17 cellular contexts compared by ENCODE assay signal in the genomic region with DNA sequence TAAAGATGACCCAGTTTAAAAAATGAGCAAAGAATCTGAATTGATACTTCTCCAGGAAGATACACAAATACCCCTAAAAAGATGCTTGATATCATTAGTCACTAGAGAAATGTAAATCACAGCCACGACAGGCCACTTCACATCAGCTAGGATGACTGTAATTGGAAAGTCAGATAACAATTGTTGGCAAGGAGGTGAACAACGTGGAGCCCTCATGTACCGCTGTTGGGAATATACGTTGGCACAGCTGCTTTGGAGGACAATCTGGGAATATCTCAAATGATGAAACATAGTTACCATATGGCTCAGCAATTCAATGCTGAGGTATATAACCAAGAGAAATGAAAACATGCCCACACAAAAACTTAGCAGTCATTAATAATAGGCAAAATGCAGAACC.
DNase-seq lines count a peak whose midpoint lies in the region; ATAC-seq, FAIRE-seq and TF ChIP-seq lines count a peak whose summit lies in the region.
"Had no signal": no experiment of that assay in that cellular context is flagged by ENCODE, and none has a peak within 500 bp of the region (broad histone marks: within the 10 kb centered on the region; RNA-seq: fewer than 3 reads in every experiment).

No MANE protein-coding gene starts in this region.

- no peak overlapping the region for H2BK120ac ChIP-seq in IMR-90 (ENCODE audit: low read depth, low read length)

- H3K36me3 ChIP-seq in IMR-90 (ENCODE audit: control insufficient read depth, insufficient read depth, low read length): peaks cover 3% of the 10 kb centered on the region
- H3K36me3 ChIP-seq in astrocyte (ENCODE audit: insufficient read depth, low read length): no peaks in the 10 kb centered on the region

- H2BK15ac ChIP-seq in IMR-90 (ENCODE audit: low read depth, low read length): no peak overlapping the region

- H3K18ac ChIP-seq in IMR-90 (ENCODE audit: low read depth, low read length): no peak overlapping the region

- H4K20me1 ChIP-seq in IMR-90 (ENCODE audit: insufficient read depth, low read length) (no peaks in the 10 kb centered on the region), astrocyte (ENCODE audit: insufficient read depth, low read length) (no peaks in the 10 kb centered on the region)

- H2BK20ac ChIP-seq in IMR-90 (ENCODE audit: low read depth, low read length): no peak overlapping the region

- no peaks in the 10 kb centered on the region for H3K79me2 ChIP-seq in astrocyte (ENCODE audit: insufficient read depth, low read length)

- ATAC-seq in IMR-90 (ENCODE audit: low read depth): peak; percentile 21; the same call in 1 of the 2 replicates
- no peak for ATAC-seq in activated CD8-positive, alpha-beta T cell treated with anti-CD3 and anti-CD28 coated beads, Interleukin-2, amount 10 ng/mL, durations not matched to agents 7 days and 5 days
- ATAC-seq: naive thymus-derived CD4-positive, alpha-beta T cell had no signal

- no peak overlapping the region for H3K23ac ChIP-seq in IMR-90 (ENCODE audit: low read depth, low read length)

- no TSS peak for BruUV-seq in IMR-90 (replicated peaks; lab: Mats Ljungman, UMichigan)

- no peak overlapping the region for H3K56ac ChIP-seq in IMR-90 (ENCODE audit: extremely low read depth, insufficient read depth, low read length)

- H2AK9ac ChIP-seq in IMR-90 (replicated peaks; ENCODE audit: low read depth, low read length, poor library complexity): no peak overlapping the region

- no peak overlapping the region for H3K4me3 ChIP-seq in IMR-90 (ENCODE audit: insufficient read depth, low read depth, low read length)
- H3K4me3 ChIP-seq in astrocyte (ENCODE audit: insufficient read depth, low read depth, low read length): no peak overlapping the region
- H3K4me3 ChIP-seq in fibroblast of pulmonary artery (replicated peaks; ENCODE audit: low read depth, low read length): no peak overlapping the region
- H3K4me3 ChIP-seq: HAP-1, PC-9, SJSA1 had no signal

- CTCF ChIA-PET in IMR-90 (lab: Yijun Ruan, JAX): interaction anchor here (0.6 kb wide), 1 partner anchor 299 kb away, joined by 6 read pairs; no protein-coding TSS in a partner anchor
- CTCF ChIA-PET in activated CD8-positive, alpha-beta T cell treated with anti-CD3 and anti-CD28 coated beads, Interleukin-2, amount 10 ng/mL, durations not matched to agents 7 days and 5 days (lab: Charles Lee): no interaction called here

- H3K4me1 Mint-ChIP-seq in astrocyte (ENCODE audit: low read depth, unreplicated experiment): peaks cover 5% of the 10 kb centered on the region
- H3K4me1 Mint-ChIP-seq in activated CD8-positive, alpha-beta T cell treated with anti-CD3 and anti-CD28 coated beads, Interleukin-2, amount 10 ng/mL, durations not matched to agents 7 days and 5 days (ENCODE audit: low read depth): peaks cover 5% of the 10 kb centered on the region

- no peak overlapping the region for H3K4me3 Mint-ChIP-seq in astrocyte (ENCODE audit: unreplicated experiment)
- H3K4me3 Mint-ChIP-seq in activated CD8-positive, alpha-beta T cell treated with anti-CD3 and anti-CD28 coated beads, Interleukin-2, amount 10 ng/mL, durations not matched to agents 7 days and 5 days: no peak overlapping the region
- H3K4me3 Mint-ChIP-seq: immature natural killer cell; naive thymus-derived CD4-positive, alpha-beta T cell had no signal

- H3K4me2 ChIP-seq in IMR-90 (ENCODE audit: low read depth, low read length) (no peak overlapping the region), astrocyte (ENCODE audit: low read length) (no peak overlapping the region)
- H3K4me2 ChIP-seq: PC-9 had no signal

- intact Hi-C loops in IMR-90 (cut with micrococcal nuclease): no loop called here

- H2AFZ ChIP-seq in IMR-90 (replicated peaks; ENCODE audit: low read length, poor library complexity) (no peak overlapping the region), astrocyte (ENCODE audit: low read depth, low read length) (no peak overlapping the region)
- H2AFZ ChIP-seq: PC-9 had no signal

- in situ Hi-C loops in IMR-90 (cut with MboI; ENCODE audit: low sequenced_read_pairs): no loop called here

- POLR2A ChIA-PET in IMR-90 (lab: Charles Lee; ENCODE audit: unreplicated experiment): no interaction called here
- POLR2A ChIA-PET in activated CD8-positive, alpha-beta T cell treated with anti-CD3 and anti-CD28 coated beads, Interleukin-2, amount 10 ng/mL, durations not matched to agents 7 days and 5 days (lab: Charles Lee): no interaction called here

- no peaks in the 10 kb centered on the region for H3K27me3 Mint-ChIP-seq in astrocyte (ENCODE audit: low read depth, unreplicated experiment)
- H3K27me3 Mint-ChIP-seq in activated CD8-positive, alpha-beta T cell treated with anti-CD3 and anti-CD28 coated beads, Interleukin-2, amount 10 ng/mL, durations not matched to agents 7 days and 5 days (ENCODE audit: low read depth): peaks cover 4% of the 10 kb centered on the region

- H4K8ac ChIP-seq in IMR-90 (ENCODE audit: low read depth in 2 of 2, low read length in 2 of 2): no peak overlapping the region

- H3K27me3 ChIP-seq in IMR-90 (ENCODE audit: control insufficient read depth, insufficient read depth, low read length) (no peaks in the 10 kb centered on the region), astrocyte (ENCODE audit: insufficient read depth, low read length) (no peaks in the 10 kb centered on the region)
- H3K27me3 ChIP-seq: SJSA1 had no signal

- H3K27ac ChIP-seq in IMR-90 (ENCODE audit: insufficient read depth, low read length): no peak overlapping the region
- no peak overlapping the region for H3K27ac ChIP-seq in astrocyte (ENCODE audit: low read depth, low read length)
- H3K27ac ChIP-seq: PC-9, SJSA1 had no signal

- peaks cover 2% of the 10 kb centered on the region for H3K9me3 Mint-ChIP-seq in astrocyte (ENCODE audit: unreplicated experiment)
- no peaks in the 10 kb centered on the region for H3K9me3 Mint-ChIP-seq in activated CD8-positive, alpha-beta T cell treated with anti-CD3 and anti-CD28 coated beads, Interleukin-2, amount 10 ng/mL, durations not matched to agents 7 days and 5 days (ENCODE audit: insufficient read depth)
- H3K9me3 Mint-ChIP-seq: immature natural killer cell; naive thymus-derived CD4-positive, alpha-beta T cell had no signal

- WGBS in IMR-90 (ENCODE audit: extremely low coverage in 2 of 2, insufficient read length in 1 of 2), 2 experiments: no CpG with 5 or more reads among the region's 4 CpGs

- no peaks in the 10 kb centered on the region for H3K79me1 ChIP-seq in IMR-90 (ENCODE audit: low read depth in 1 of 2, low read length in 2 of 2)

- TF ChIP-seq POLR2A in IMR-90 (IDR thresholded peaks at IDR 0.05; ENCODE audit: low read depth, low read length): no peak

- no peak for FAIRE-seq in astrocyte (lab: Jason Lieb, UNC)

- no peak overlapping the region for H2BK5ac ChIP-seq in IMR-90 (ENCODE audit: low read depth, low read length, poor library complexity, severe bottlenecking)

- no peak for TF ChIP-seq RAD21 in IMR-90 (IDR thresholded peaks at IDR 0.05; ENCODE audit: low read length)

- no peaks in the 10 kb centered on the region for H3K4me1 ChIP-seq in IMR-90 (ENCODE audit: control insufficient read depth, insufficient read depth, low read length)
- H3K4me1 ChIP-seq in astrocyte (ENCODE audit: insufficient read depth, low read length): no peaks in the 10 kb centered on the region
- H3K4me1 ChIP-seq: HAP-1 had no signal

- H4K91ac ChIP-seq in IMR-90 (ENCODE audit: insufficient read depth, low read depth, low read length): no peak overlapping the region

- no peaks in the 10 kb centered on the region for H3K9me1 ChIP-seq in IMR-90 (ENCODE audit: insufficient read depth, low read length)

- no peak overlapping the region for H2AK5ac ChIP-seq in IMR-90 (ENCODE audit: low read depth, low read length)

- dilution Hi-C loops in IMR-90 (cut with HindIII; ENCODE audit: low sequenced_read_pairs, unreplicated experiment): no loop called here

- H3K9ac ChIP-seq in IMR-90 (ENCODE audit: low read depth, low read length) (no peak overlapping the region), astrocyte (ENCODE audit: low read length) (no peak overlapping the region)

- no peak overlapping the region for H4K5ac ChIP-seq in IMR-90 (ENCODE audit: low read depth, low read length)

- H3K9me3 ChIP-seq in IMR-90 (ENCODE audit: control insufficient read depth, insufficient read depth, low read length) (no peaks in the 10 kb centered on the region), astrocyte (ENCODE audit: insufficient read depth, low read depth, low read length) (no peaks in the 10 kb centered on the region)
- H3K9me3 ChIP-seq: HAP-1, SJSA1 had no signal

- peaks cover 2% of the 10 kb centered on the region for H3K36me3 Mint-ChIP-seq in astrocyte (ENCODE audit: low read depth, unreplicated experiment)
- H3K36me3 Mint-ChIP-seq in activated CD8-positive, alpha-beta T cell treated with anti-CD3 and anti-CD28 coated beads, Interleukin-2, amount 10 ng/mL, durations not matched to agents 7 days and 5 days (ENCODE audit: low read depth): peaks cover 5% of the 10 kb centered on the region

- no peak overlapping the region for H3K14ac ChIP-seq in IMR-90 (replicated peaks; ENCODE audit: low read depth, low read length)

- DNase-seq in DMS 273 treated with DMSO at 0.1 percent for 48 hours (lab: John Stamatoyannopoulos, UW) (peak; percentile 47), IMR-90 (peak; percentile 48), astrocyte (ENCODE audit: low read depth) (peak; percentile 29), fibroblast of pulmonary artery (ENCODE audit: low read depth) (peak; percentile 34), DMS79 (lab: John Stamatoyannopoulos, UW) (no peak), NCI-H526 (lab: John Stamatoyannopoulos, UW) (no peak)
- no peak for DNase-seq in activated CD8-positive, alpha-beta T cell treated with anti-CD3 and anti-CD28 coated beads, Interleukin-2, amount 10 ng/mL, durations not matched to agents 7 days and 5 days
- DNase-seq: activated CD4-positive, alpha-beta T cell treated with anti-CD3 and anti-CD28 coated beads for 1 hour; activated effector memory CD4-positive, alpha-beta T cell treated with anti-CD3 and anti-CD28 coated beads, Interleukin-2, amount 50 U/mL, for 16 hours; COR-L47; immature natural killer cell; naive thymus-derived CD4-positive, alpha-beta T cell; NCI-H1930; NCI-H526 treated with DMSO at 0.1 percent for 48 hours; PC-9 had no signal

- no peak overlapping the region for H3K4ac ChIP-seq in IMR-90 (ENCODE audit: low read depth, low read length)

- H3K27ac Mint-ChIP-seq in astrocyte (ENCODE audit: unreplicated experiment): peak overlapping the region; percentile 20
- no peak overlapping the region for H3K27ac Mint-ChIP-seq in activated CD8-positive, alpha-beta T cell treated with anti-CD3 and anti-CD28 coated beads, Interleukin-2, amount 10 ng/mL, durations not matched to agents 7 days and 5 days
- H3K27ac Mint-ChIP-seq: immature natural killer cell; naive thymus-derived CD4-positive, alpha-beta T cell had no signal

- TF ChIP-seq CTCF in IMR-90 (conservative IDR thresholded peaks at IDR 0.05; ENCODE audit: low read depth, low read length): no peak
- TF ChIP-seq CTCF in astrocyte (IDR thresholded peaks at IDR 0.05; ENCODE audit: insufficient read depth, low read depth, low read length): no peak
- TF ChIP-seq CTCF in fibroblast of pulmonary artery (IDR thresholded peaks at IDR 0.05; ENCODE audit: low read length, missing control alignments): no peak

TF ChIP-seq in IMR-90, 13 proteins besides CTCF, POLR2A, EP300 and RAD21 (continues in another document):
- no peak for TF ChIP-seq MAFK (IDR thresholded peaks at IDR 0.05; ENCODE audit: low read depth, low read length)
- TF ChIP-seq CEBPB (IDR thresholded peaks at IDR 0.05; ENCODE audit: low read depth, low read length): no peak

Comparison
In these comparisons a context has a peak if more than half of its experiments do, and no peak if none do; other contexts are left out.
1. DNase-seq: peak in DMS 273 treated with DMSO at 0.1 percent for 48 hours (single experiment), IMR-90 (single experiment), astrocyte (single experiment) and fibroblast of pulmonary artery (single experiment); none in DMS79 (single experiment), activated CD8-positive, alpha-beta T cell treated with anti-CD3 and anti-CD28 coated beads, Interleukin-2, amount 10 ng/mL, durations not matched to agents 7 days and 5 days (single experiment) and NCI-H526 (0 of 2).